27 cellular contexts compared by ENCODE assay signal in the genomic region with DNA sequence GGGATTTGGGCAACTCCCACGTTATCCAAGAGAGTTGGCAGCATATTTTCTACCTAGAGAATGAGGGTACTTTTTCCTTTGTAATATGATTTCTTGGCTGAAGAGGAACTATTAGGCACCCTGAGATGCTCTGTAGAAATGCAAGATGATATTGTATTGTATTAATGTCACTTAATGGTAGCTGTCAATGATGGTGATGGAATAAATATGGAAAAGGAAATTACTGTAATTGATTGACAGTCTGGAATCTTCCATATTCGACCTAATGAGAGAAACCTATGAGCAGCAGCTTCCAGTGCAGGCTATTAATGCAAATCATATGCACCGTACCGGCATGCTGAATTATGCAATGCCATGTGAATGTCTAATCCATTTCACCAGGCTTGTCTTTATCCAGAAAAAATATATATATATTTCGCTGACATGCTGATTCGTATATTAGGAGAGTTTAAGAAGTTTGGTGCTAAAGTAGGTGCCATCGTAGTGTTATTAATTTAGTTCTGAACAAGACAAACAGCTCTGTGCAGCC.
"Had no signal": no experiment of that assay in that cellular context is flagged by ENCODE, and none has a peak within 500 bp of the region (broad histone marks: within the 10 kb centered on the region; RNA-seq: fewer than 3 reads in every experiment).

No MANE protein-coding gene starts in this region.

- H3K27ac ChIP-seq: neutrophil, pancreas, prostate gland, right lobe of liver, sigmoid colon, stomach, thoracic aorta, thyroid gland, tibial nerve, upper lobe of left lung, vagina had no signal

- H3K9me3 Mint-ChIP-seq: natural killer cell; neural crest cell; stimulated activated effector memory CD8-positive, alpha-beta T cell treated with anti-CD3 and anti-CD28 coated beads, Interleukin-12 subunit alpha, Interleukin-12 subunit beta, amount 100 ng/mL, for 72 hours; stimulated activated naive CD8-positive, alpha-beta T cell treated with anti-CD3 and anti-CD28 coated beads, Interleukin-15, Interleukin-2, amounts not matched to agents 100 ng/mL and 50 ng/mL, for 24 hours had no signal

- H3K36me3 Mint-ChIP-seq: natural killer cell had no signal

- H3K4me3 Mint-ChIP-seq: natural killer cell; nephron; neural crest cell; stimulated activated effector memory CD8-positive, alpha-beta T cell treated with anti-CD3 and anti-CD28 coated beads, Interleukin-12 subunit alpha, Interleukin-12 subunit beta, amount 100 ng/mL, for 72 hours; stimulated activated naive B cell treated with anti-CD40 and anti-IgM and Interleukin-4, amounts not matched to agents 10 μg/mL and 1 μg/mL and 100 μg/mL, for 72 hours; stimulated activated naive CD8-positive, alpha-beta T cell treated with anti-CD3 and anti-CD28 coated beads, Interleukin-15, Interleukin-2, amounts not matched to agents 100 ng/mL and 50 ng/mL, for 24 hours had no signal

- H3K27ac Mint-ChIP-seq: natural killer cell; nephron; stimulated activated effector memory CD8-positive, alpha-beta T cell treated with anti-CD3 and anti-CD28 coated beads, Interleukin-12 subunit alpha, Interleukin-12 subunit beta, amount 100 ng/mL, for 72 hours; stimulated activated naive B cell treated with anti-CD40 and anti-IgM and Interleukin-4, amounts not matched to agents 10 μg/mL and 1 μg/mL and 100 μg/mL, for 72 hours; stimulated activated naive CD8-positive, alpha-beta T cell treated with anti-CD3 and anti-CD28 coated beads, Interleukin-15, Interleukin-2, amounts not matched to agents 100 ng/mL and 50 ng/mL, for 24 hours had no signal

- H3K9me3 ChIP-seq: neutrophil, pancreas, prostate gland, right lobe of liver, sigmoid colon, stomach, thoracic aorta, thyroid gland, tibial nerve, upper lobe of left lung, vagina had no signal

- H3K36me3 ChIP-seq: neutrophil, pancreas, prostate gland, right lobe of liver, sigmoid colon, stomach, thoracic aorta, thyroid gland, tibial nerve, upper lobe of left lung, vagina had no signal

- H3K4me1 ChIP-seq: pancreas, prostate gland, sigmoid colon, stomach, thyroid gland, tibial nerve, upper lobe of left lung, vagina had no signal

- DNase-seq: natural killer cell; nucleus accumbens; pancreas; right cardiac atrium; right lobe of liver; sigmoid colon; small intestine; stimulated activated CD4-positive, alpha-beta T cell treated with anti-CD3 and anti-CD28 coated beads, Interleukin-15, amount 100 ng/mL, for 24 hours; stimulated activated CD4-positive, alpha-beta T cell treated with anti-CD3 and anti-CD28 coated beads, Interleukin-2, amount 100 ng/mL, for 24 hours; stimulated activated CD4-positive, alpha-beta T cell treated with anti-CD3 and anti-CD28 coated beads, Interleukin-2, amount 100 ng/mL, for 48 hours; stimulated activated CD4-positive, alpha-beta T cell treated with anti-CD3 and anti-CD28 coated beads, Interleukin-4, amount 100 ng/mL, for 24 hours; stimulated activated naive B cell treated with anti-CD40 and anti-IgM and Interleukin-4, amounts not matched to agents 10 μg/mL and 1 μg/mL and 100 μg/mL, for 72 hours; stimulated activated naive CD4-positive, alpha-beta T cell treated with Interleukin-2 at 50 U/mL for 16 hours; stomach; thyroid gland; trophoblast cell; upper lobe of left lung had no signal

- FAIRE-seq: pancreas, small intestine, urothelium cell line had no signal

- H3K27me3 Mint-ChIP-seq: stimulated activated naive B cell treated with anti-CD40 and anti-IgM and Interleukin-4, amounts not matched to agents 10 μg/mL and 1 μg/mL and 100 μg/mL, for 72 hours; stimulated activated naive CD8-positive, alpha-beta T cell treated with anti-CD3 and anti-CD28 coated beads, Interleukin-15, Interleukin-2, amounts not matched to agents 100 ng/mL and 50 ng/mL, for 24 hours had no signal

- ATAC-seq: natural killer cell; pancreas; right cardiac atrium; right lobe of liver; stimulated activated effector memory CD8-positive, alpha-beta T cell treated with anti-CD3 and anti-CD28 coated beads, Interleukin-12 subunit alpha, Interleukin-12 subunit beta, amount 100 ng/mL, for 72 hours; stimulated activated naive B cell treated with anti-CD40 and anti-IgM and Interleukin-4, amounts not matched to agents 10 μg/mL and 1 μg/mL and 100 μg/mL, for 72 hours had no signal

- H3K4me1 Mint-ChIP-seq: nephron had no signal

- H3K27me3 ChIP-seq: neutrophil, pancreas, right lobe of liver, sigmoid colon, stomach, thyroid gland, tibial nerve, upper lobe of left lung, vagina had no signal

- H3K4me3 ChIP-seq: pancreas, prostate gland, right lobe of liver, sigmoid colon, stomach, thoracic aorta, thyroid gland, tibial nerve, upper lobe of left lung, vagina had no signal
